14 cellular contexts compared by ENCODE assay signal in genomic region chr10:118028619-118029018, GRCh38. TPM values are rescaled to one million over a fixed set of nuclear protein-coding genes. Genes with fewer than 3 reads are reported as not detected.
A peak's percentile ranks its signal among the peaks of the same experiment; 100 is the strongest.
DNase-seq lines count a peak whose midpoint lies in the region; ATAC-seq and TF ChIP-seq lines count a peak whose summit lies in the region.
"Had no signal": no experiment of that assay in that cellular context is flagged by ENCODE, and none has a peak within 500 bp of the region (broad histone marks: within the 10 kb centered on the region; RNA-seq: fewer than 3 reads in every experiment).

No MANE protein-coding gene starts in this region.

- H3K9me3 ChIP-seq in OCI-LY7 (ENCODE audit: low read length), result no peaks in the 10 kb centered on the region
- H3K9me3 ChIP-seq: sigmoid colon, thoracic aorta had no signal

- peak overlapping the region in 15 of 59 donors; percentile 15 to 85 (median 61) for H3K27ac ChIP-seq in dorsolateral prefrontal cortex
- no peak overlapping the region for H3K27ac ChIP-seq in OCI-LY7 (ENCODE audit: low read depth, low read length, poor library complexity, severe bottlenecking)
- H3K27ac ChIP-seq: sigmoid colon, thoracic aorta had no signal

- no TSS peak for BruUV-seq in OCI-LY7 (replicated peaks; lab: Mats Ljungman, UMichigan)

- no peak overlapping the region for H2AFZ ChIP-seq in OCI-LY7 (ENCODE audit: low read length)

- no peaks in the 10 kb centered on the region for H3K9me2 ChIP-seq in OCI-LY7 (ENCODE audit: insufficient read depth, low read length)

- no peak overlapping the region for H3K4me2 ChIP-seq in OCI-LY7 (ENCODE audit: low read length)

- H4K20me1 ChIP-seq in OCI-LY7 (ENCODE audit: insufficient read depth, low read length), result no peaks in the 10 kb centered on the region

- POLR2A ChIA-PET in OCI-LY7 (lab: Charles Lee), result interaction anchor here (1.1 kb wide), 1 partner anchor 8 kb away, joined by 3 read pairs; no protein-coding TSS in a partner anchor

- H3K4me1 ChIP-seq in OCI-LY7 (ENCODE audit: insufficient read depth, low read length, poor library complexity, severe bottlenecking), result no peaks in the 10 kb centered on the region

- intact Hi-C loops in dorsolateral prefrontal cortex (cut with DNase I) (no loop called here), OCI-LY7 (cut with micrococcal nuclease; ENCODE audit: unreplicated experiment) (no loop called here)

- no peaks in the 10 kb centered on the region for H3K27me3 ChIP-seq in dorsolateral prefrontal cortex
- H3K27me3 ChIP-seq: sigmoid colon had no signal

- H3K36me3 ChIP-seq in OCI-LY7 (ENCODE audit: insufficient read depth, low read length), result peaks cover 17% of the 10 kb centered on the region; the same call in 1 of the 2 replicates
- H3K36me3 ChIP-seq: thoracic aorta had no signal

- no peak overlapping the region for H3K4me3 ChIP-seq in dorsolateral prefrontal cortex
- H3K4me3 ChIP-seq in OCI-LY7 (ENCODE audit: low read depth, low read length, poor library complexity, severe bottlenecking), result no peak overlapping the region
- H3K4me3 ChIP-seq: sigmoid colon, thoracic aorta had no signal

- CTCF ChIA-PET in OCI-LY7 (lab: Charles Lee; ENCODE audit: unreplicated experiment), result no interaction called here

- TF ChIP-seq CTCF in GM13977 (IDR thresholded peaks at IDR 0.05; ENCODE audit: extremely low read depth, insufficient read depth, missing control alignments), result no peak
- no peak for TF ChIP-seq CTCF in dorsolateral prefrontal cortex (IDR thresholded peaks at IDR 0.05 in 54 of 56, conservative IDR thresholded peaks at IDR 0.05 in 2 of 56; ENCODE audit: low read depth in 1 of 56, partially characterized antibody in 56 of 56)
- TF ChIP-seq CTCF in OCI-LY7 (conservative IDR thresholded peaks at IDR 0.05; ENCODE audit: low read length), result no peak

- DNase-seq in GM13977 (ENCODE audit: low spot score), result peak; percentile 32
- no peak for DNase-seq in NCI-H526 (lab: John Stamatoyannopoulos, UW)
- DNase-seq in dorsolateral prefrontal cortex, result no peak
- DNase-seq in OCI-LY7 (ENCODE audit: low spot score), result no peak
- no peak for DNase-seq in HK-2 (ENCODE audit: unreplicated experiment)
- DNase-seq: DMS153, NCI-H187 treated with DMSO at 0.1 percent for 48 hours, OCI-M1, sigmoid colon had no signal

- in situ Hi-C loops in GM13977 (cut with MboI; ENCODE audit: low pct_unique_long_range_greater_than_20kb, low sequenced_read_pairs, unreplicated experiment), result no loop called here

- H3K79me2 ChIP-seq in OCI-LY7 (ENCODE audit: insufficient read depth, low read depth, low read length), result no peaks in the 10 kb centered on the region

- ATAC-seq in GM19372 (IDR thresholded peaks at IDR 0.05; ENCODE audit: low read depth, unreplicated experiment), result peak; percentile 98
- ATAC-seq in HG02610 (IDR thresholded peaks at IDR 0.05; ENCODE audit: unreplicated experiment), result peak; percentile 93
- ATAC-seq in HG03175 (IDR thresholded peaks at IDR 0.05; ENCODE audit: unreplicated experiment), result peak; percentile 93
- ATAC-seq: activated naive CD4-positive, alpha-beta T cell treated with anti-CD3 and anti-CD28 coated beads, Interleukin-2, amount 50 U/mL, for 72 hours had no signal

RNA-seq across cellular contexts. Expression of gene RAB11FIP2, which starts 18.1 kb away (rescaled TPM):
- 10 to 100 TPM; 32.7 to 65.3 (median 48.8) TPM for total RNA-seq in dorsolateral prefrontal cortex
- total RNA-seq in OCI-LY7 (2014; rRNA removed; shearing (Covaris generic)), result 13.6 and 20.9 TPM in 2 replicates
- 25.3 and 27.0 TPM in 2 replicates for total RNA-seq in OCI-LY7 (2022)
